In genomic region chr4:165112258-165113156, GRCh38 we compare ENCODE assay signal across 7 cellular contexts. TPM values are rescaled to one million over a fixed set of nuclear protein-coding genes. Genes with fewer than 3 reads are reported as not detected.
A peak's percentile ranks its signal among the peaks of the same experiment; 100 is the strongest.
DNase-seq lines count a peak whose midpoint lies in the region; ATAC-seq and TF ChIP-seq lines count a peak whose summit lies in the region.

Gene TMEM192, minus strand, starts transcription at chr4:165112860. Its CDS starts 87 bp downstream, at chr4:165112773.

- DNase-seq in NCI-H187 (lab: John Stamatoyannopoulos, UW) (peak; percentile 54 to 75), T1000 (lab: John Stamatoyannopoulos, UW) (peak; percentile 80), astrocyte of the hippocampus (ENCODE audit: low read depth, low spot score) (peak; percentile 97), hepatocyte (ENCODE audit: low spot score) (peak; percentile 97), retina (peak; percentile 97)

- H2AFZ ChIP-seq in hepatocyte: peak within 1 kb of the TSS; percentile 95

- H3K4me1 ChIP-seq in hepatocyte (ENCODE audit: insufficient read depth): peaks cover 4% of the 10 kb centered on the region

- TF ChIP-seq CTCF in hepatocyte (IDR thresholded peaks at IDR 0.05; ENCODE audit: poor library complexity): peak; percentile 48

- H3K27me3 ChIP-seq in hepatocyte: no peaks in the 10 kb centered on the region

- peak within 1 kb of the TSS; percentile 68 for H3K4me3 ChIP-seq in hepatocyte

- H3K79me2 ChIP-seq in hepatocyte: peaks cover 18% of the 10 kb centered on the region

- H3K36me3 ChIP-seq in hepatocyte (replicated peaks; ENCODE audit: insufficient read depth, low read depth): no peaks in the 10 kb centered on the region

- ATAC-seq in GM18502 (IDR thresholded peaks at IDR 0.05; ENCODE audit: poor library complexity, unreplicated experiment): peak; percentile 97
- peak; percentile 95 for ATAC-seq in HG02943 (IDR thresholded peaks at IDR 0.05; ENCODE audit: low read depth, unreplicated experiment)

- H4K20me1 ChIP-seq in hepatocyte (ENCODE audit: insufficient read depth, poor library complexity, severe bottlenecking): no peaks in the 10 kb centered on the region

- no peaks in the 10 kb centered on the region for H3K9me2 ChIP-seq in hepatocyte (replicated peaks; ENCODE audit: insufficient read depth)

- WGBS in hepatocyte (ENCODE audit: low lambda C conversion rate, missing lambda C conversion rate): 2% methylated on average over 37 of the region's 73 CpGs

- no peaks in the 10 kb centered on the region for H3K9me3 ChIP-seq in hepatocyte (ENCODE audit: low read depth)

- H3K27ac ChIP-seq in hepatocyte: peak within 1 kb of the TSS; percentile 95

- H3K4me2 ChIP-seq in hepatocyte: peak within 1 kb of the TSS; percentile 86

RNA-seq across cellular contexts. Expression of gene TMEM192, which starts in this region (rescaled TPM):
- 23.3 and 34.7 TPM in 2 replicates for total RNA-seq in hepatocyte
- 22.5 and 28.8 TPM in 2 replicates for polyA plus RNA-seq in hepatocyte

Comparison
In these comparisons a context has a peak if more than half of its experiments do, and no peak if none do; other contexts are left out.
1. Peak in every context shown above with its lines: DNase-seq, ATAC-seq, H3K4me3 ChIP-seq and H3K27ac ChIP-seq.